In genomic region chr10:45660876-45661411, GRCh38 we compare ENCODE assay signal across 25 cellular contexts. TPM values are rescaled to one million over a fixed set of nuclear protein-coding genes. Genes with fewer than 3 reads are reported as not detected.
DNase-seq lines count a peak whose midpoint lies in the region; ATAC-seq and TF ChIP-seq lines count a peak whose summit lies in the region.
"Had no signal": no experiment of that assay in that cellular context is flagged by ENCODE, and none has a peak within 500 bp of the region (broad histone marks: within the 10 kb centered on the region; RNA-seq: fewer than 3 reads in every experiment).

No MANE protein-coding gene starts in this region.

- POLR2A ChIA-PET in T-cell (lab: Charles Lee), result no interaction called here

- peak overlapping the region; percentile 5 for H3K4me3 ChIP-seq in GM12875 (ENCODE audit: low read depth, low read length)
- H3K4me3 ChIP-seq: BLaER1, MG63, Peyer's patch, stomach had no signal

- TF ChIP-seq CTCF in GM12875 (IDR thresholded peaks at IDR 0.05; ENCODE audit: borderline replicate concordance, insufficient read depth, low read depth, low read length), result no peak

- peak overlapping the region; percentile 31 for H3K27ac Mint-ChIP-seq in T-helper 2 cell treated with Interferon-gamma antibody and Interleukin-4, amounts not matched to agents 5 μg/mL and 100 μg/mL, for 36 hours
- peak overlapping the region; percentile 59 to 75 for H3K27ac Mint-ChIP-seq in T-cell
- H3K27ac Mint-ChIP-seq: nephron, type B pancreatic cell had no signal

- H3K4me3 Mint-ChIP-seq in T-helper 2 cell treated with Interferon-gamma antibody and Interleukin-4, amounts not matched to agents 5 μg/mL and 100 μg/mL, for 36 hours, result peak overlapping the region; percentile 10
- H3K4me3 Mint-ChIP-seq in T-cell, result peak overlapping the region in 1 of 3 donors; percentile 13
- H3K4me3 Mint-ChIP-seq: nephron, type B pancreatic cell had no signal

- H3K4me1 Mint-ChIP-seq in T-helper 2 cell treated with Interferon-gamma antibody and Interleukin-4, amounts not matched to agents 5 μg/mL and 100 μg/mL, for 36 hours (ENCODE audit: low read depth), result peaks cover 24% of the 10 kb centered on the region
- H3K4me1 Mint-ChIP-seq in T-cell, result peaks cover 30 to 54% (median 49%) of the 10 kb centered on the region in 3 donors
- H3K4me1 Mint-ChIP-seq: nephron had no signal

- peaks cover 21% of the 10 kb centered on the region for H3K9me3 Mint-ChIP-seq in T-helper 2 cell treated with Interferon-gamma antibody and Interleukin-4, amounts not matched to agents 5 μg/mL and 100 μg/mL, for 36 hours
- peaks cover 4 to 32% (median 11%) of the 10 kb centered on the region in 3 donors for H3K9me3 Mint-ChIP-seq in T-cell
- H3K9me3 Mint-ChIP-seq: type B pancreatic cell had no signal

- H3K36me3 Mint-ChIP-seq in T-helper 2 cell treated with Interferon-gamma antibody and Interleukin-4, amounts not matched to agents 5 μg/mL and 100 μg/mL, for 36 hours (ENCODE audit: low read depth), result peaks cover 55% of the 10 kb centered on the region
- peaks cover 68% of the 10 kb centered on the region for H3K36me3 Mint-ChIP-seq in T-cell

- no peaks in the 10 kb centered on the region for H3K27me3 Mint-ChIP-seq in T-helper 2 cell treated with Interferon-gamma antibody and Interleukin-4, amounts not matched to agents 5 μg/mL and 100 μg/mL, for 36 hours (ENCODE audit: low read depth)
- no peaks in the 10 kb centered on the region for H3K27me3 Mint-ChIP-seq in T-cell
- H3K27me3 Mint-ChIP-seq: type B pancreatic cell had no signal

- CTCF ChIA-PET in T-cell (lab: Charles Lee), result no interaction called here

- no peak for ATAC-seq in T-cell (replicated peaks in 1 of 4)
- ATAC-seq in GM21447 (IDR thresholded peaks at IDR 0.05; ENCODE audit: unreplicated experiment), result no peak
- ATAC-seq: activated naive CD4-positive, alpha-beta T cell treated with anti-CD3 and anti-CD28 coated beads, Interleukin-2, amount 50 U/mL, for 72 hours; HepG2 had no signal

- DNase-seq in T-helper 2 cell treated with Interferon-gamma antibody and Interleukin-4, amounts not matched to agents 5 μg/mL and 100 μg/mL, for 36 hours (ENCODE audit: low spot score), result no peak
- DNase-seq in T-helper 2 cell (no peak), T-cell (no peak), iris pigment epithelial cell (ENCODE audit: low read depth) (peak; percentile 30), SHP77 (lab: John Stamatoyannopoulos, UW) (no peak)
- no peak for DNase-seq in stimulated activated CD4-positive, alpha-beta T cell treated with anti-CD3 and anti-CD28 coated beads, Interleukin-1b, Interleukin-23, amount 100 ng/mL, for 48 hours
- DNase-seq: activated CD4-positive, alpha-beta T cell treated with anti-CD3 and anti-CD28 coated beads for 4 hours; cortex of kidney; foreskin fibroblast; GDM1; HCEC 1CT; hypothalamus; kidney; MG63; NCI-H1694; Peyer's patch; stimulated activated CD4-positive, alpha-beta T cell treated with anti-CD3 and anti-CD28 coated beads, Interleukin-2, amount 100 ng/mL, for 24 hours; stomach had no signal

RNA-seq across cellular contexts. Expression of gene ZFAND4, which starts 11.6 kb away (rescaled TPM):
- 10 to 100 TPM; 26.8 to 32.1 (median 30.6) TPM for total RNA-seq in T-cell
